ENCODE assay signal across 9 cellular contexts in the genomic region with DNA sequence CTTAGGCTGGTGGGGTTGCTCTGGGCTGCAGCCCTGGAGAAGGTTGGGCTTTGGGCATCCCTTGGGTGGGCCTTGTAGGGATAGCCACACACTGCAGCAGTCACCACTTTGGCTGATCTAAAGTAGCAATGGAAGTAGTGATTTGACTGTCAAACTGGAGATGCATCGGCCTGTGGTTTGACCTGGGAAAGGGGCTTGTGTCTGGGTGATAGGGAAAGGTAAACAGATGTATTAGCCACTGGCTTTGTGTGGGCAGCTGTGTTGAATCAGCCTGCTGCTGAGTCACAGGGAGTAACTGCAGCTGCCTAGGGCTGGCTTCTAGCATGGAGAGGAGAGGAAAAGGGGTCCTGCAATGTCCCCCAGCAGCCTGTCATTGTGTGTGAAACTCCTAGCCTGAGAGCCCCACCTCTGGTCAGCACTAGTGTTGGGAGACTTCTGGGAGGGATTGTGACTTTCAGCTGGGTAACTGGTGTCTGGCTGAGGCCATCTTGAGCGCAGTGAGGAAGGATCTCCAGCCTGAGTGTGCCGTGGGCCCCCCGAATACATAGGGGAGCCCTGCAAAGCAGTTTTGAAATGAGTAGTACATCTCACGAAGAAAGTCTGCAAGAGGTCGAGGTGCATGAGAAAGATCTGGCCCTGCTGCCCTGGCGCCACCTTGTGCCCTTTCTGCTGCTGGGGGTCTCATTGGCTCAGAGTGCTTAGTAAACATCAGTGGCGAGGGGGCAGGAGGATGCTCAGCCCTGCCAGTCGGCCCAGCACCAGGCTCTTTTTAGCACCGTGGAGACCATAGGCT.
DNase-seq lines count a peak whose midpoint lies in the region; ATAC-seq and TF ChIP-seq lines count a peak whose summit lies in the region.
"Had no signal": no experiment of that assay in that cellular context is flagged by ENCODE, and none has a peak within 500 bp of the region (broad histone marks: within the 10 kb centered on the region; RNA-seq: fewer than 3 reads in every experiment).

No MANE protein-coding gene starts in this region.

- no peak overlapping the region for H3K4me2 ChIP-seq in MM.1S (ENCODE audit: low read depth, low read length)

- H3K4me3 ChIP-seq in MM.1S (ENCODE audit: low read length), result no peak overlapping the region
- H3K4me3 ChIP-seq: upper lobe of left lung had no signal

- no peak overlapping the region for H3K27ac ChIP-seq in MM.1S (ENCODE audit: low read length)
- H3K27ac ChIP-seq: upper lobe of left lung had no signal

- no peaks in the 10 kb centered on the region for H4K20me1 ChIP-seq in MM.1S (ENCODE audit: insufficient read depth, low read length)

- peak; percentile 45 for DNase-seq in DMS153 (lab: John Stamatoyannopoulos, UW)
- peak; percentile 69 for DNase-seq in RKO (ENCODE audit: low spot score)
- peak; percentile 49 for DNase-seq in iPS-NIHi11 (ENCODE audit: low spot score)
- DNase-seq in MM.1S, result no peak
- DNase-seq in NCI-H2171 treated with DMSO at 0.1 percent for 48 hours (lab: John Stamatoyannopoulos, UW), result no peak
- no peak for DNase-seq in cerebellar nuclear complex (lab: John Stamatoyannopoulos, UW)

- H3K36me3 ChIP-seq in MM.1S (replicated peaks; ENCODE audit: insufficient read depth, low read length), result no peaks in the 10 kb centered on the region
- H3K36me3 ChIP-seq: upper lobe of left lung had no signal

- no peaks in the 10 kb centered on the region for H3K4me1 ChIP-seq in MM.1S (ENCODE audit: low read length)
- H3K4me1 ChIP-seq: upper lobe of left lung had no signal

- H3K79me2 ChIP-seq in MM.1S (ENCODE audit: low read length), result no peaks in the 10 kb centered on the region

- peak; percentile 60 for ATAC-seq in GM21515 (IDR thresholded peaks at IDR 0.05; ENCODE audit: unreplicated experiment)
- ATAC-seq in HG03175 (IDR thresholded peaks at IDR 0.05; ENCODE audit: unreplicated experiment), result no peak

- H3K9me3 ChIP-seq in MM.1S (replicated peaks; ENCODE audit: insufficient read depth, low read length), result no peaks in the 10 kb centered on the region
- H3K9me3 ChIP-seq: upper lobe of left lung had no signal

- H3F3A ChIP-seq in MM.1S (ENCODE audit: insufficient read depth, low read length), result no peaks in the 10 kb centered on the region

- TF ChIP-seq CTCF in MM.1S (IDR thresholded peaks at IDR 0.05; ENCODE audit: low read length), result no peak

- no peaks in the 10 kb centered on the region for H3K27me3 ChIP-seq in MM.1S (replicated peaks; ENCODE audit: insufficient read depth, low read length)
- H3K27me3 ChIP-seq: upper lobe of left lung had no signal

- H3K9ac ChIP-seq in MM.1S (ENCODE audit: low read length), result no peak overlapping the region

- H3K9me2 ChIP-seq in MM.1S (replicated peaks; ENCODE audit: insufficient read depth, low read length), result no peaks in the 10 kb centered on the region

- no peak overlapping the region for H2AFZ ChIP-seq in MM.1S (ENCODE audit: low read length)

Comparison
In these comparisons a context has a peak if more than half of its experiments do, and no peak if none do; other contexts are left out.
1. DNase-seq: peak in DMS153 (single experiment), RKO (single experiment) and iPS-NIHi11 (single experiment); none in MM.1S (single experiment), NCI-H2171 treated with DMSO at 0.1 percent for 48 hours (single experiment) and cerebellar nuclear complex (0 of 2).